Comparison of ENCODE assay signal across 11 cellular contexts in the genomic region with DNA sequence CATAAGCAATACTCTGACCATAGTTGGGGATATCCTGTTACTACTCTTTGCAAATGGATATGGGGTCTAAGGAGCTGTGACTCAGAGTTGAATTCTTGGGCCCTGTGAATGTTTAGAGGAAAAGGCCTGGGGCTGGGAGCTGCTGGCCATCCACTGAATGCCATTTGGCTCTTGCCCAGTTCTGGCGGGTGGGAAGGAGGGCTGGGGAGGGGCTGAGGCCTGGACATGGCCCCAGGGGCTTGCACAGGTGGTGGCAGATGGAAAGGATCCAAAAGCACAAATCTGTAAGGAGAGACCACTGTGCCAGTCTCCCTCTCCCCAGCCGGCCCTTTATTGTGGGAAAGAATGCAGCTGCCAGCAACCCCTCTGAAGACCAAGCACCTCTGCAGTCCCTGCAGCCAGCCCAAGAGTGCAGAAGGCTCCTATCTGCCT. TPM values are rescaled to one million over a fixed set of nuclear protein-coding genes. Genes with fewer than 3 reads are reported as not detected.
DNase-seq lines count a peak whose midpoint lies in the region; ATAC-seq and TF ChIP-seq lines count a peak whose summit lies in the region.
"Had no signal": no experiment of that assay in that cellular context is flagged by ENCODE, and none has a peak within 500 bp of the region (broad histone marks: within the 10 kb centered on the region; RNA-seq: fewer than 3 reads in every experiment).

No MANE protein-coding gene starts in this region.

- TF ChIP-seq EP300 in upper lobe of left lung (IDR thresholded peaks at IDR 0.05) = no peak

- intact Hi-C loops in MCF 10A (cut with micrococcal nuclease) = no loop called here
- intact Hi-C loops in breast epithelium (cut with DNase I; ENCODE audit: low total_unique reads) = loop anchor here (10.0 kb wide), 1 partner anchor 197 kb away; no protein-coding TSS in a partner anchor
- intact Hi-C loops in CD14-positive monocyte (cut with micrococcal nuclease) = no loop called here

- TF ChIP-seq CTCF in MCF 10A (IDR thresholded peaks at IDR 0.05; ENCODE audit: unreplicated experiment) = no peak
- TF ChIP-seq CTCF in breast epithelium (IDR thresholded peaks at IDR 0.05) = no peak
- no peak for TF ChIP-seq CTCF in astrocyte of the cerebellum (IDR thresholded peaks at IDR 0.05; ENCODE audit: low read depth, low read length, missing control alignments)
- TF ChIP-seq CTCF in upper lobe of left lung (IDR thresholded peaks at IDR 0.05) = no peak
- no peak for TF ChIP-seq CTCF in CD14-positive monocyte (IDR thresholded peaks at IDR 0.05)

- TF ChIP-seq POLR2A in breast epithelium (IDR thresholded peaks at IDR 0.05) (no peak), upper lobe of left lung (IDR thresholded peaks at IDR 0.05) (no peak)

- H3K4me1 ChIP-seq in breast epithelium (no peaks in the 10 kb centered on the region), upper lobe of left lung (peaks cover 93 to 100% (median 95%) of the 10 kb centered on the region in 4 donors)

- peak; percentile 88 for DNase-seq in MCF 10A (ENCODE audit: unreplicated experiment)
- DNase-seq in breast epithelium (ENCODE audit: low spot score in 2 of 2) = no peak
- DNase-seq in astrocyte of the cerebellum (ENCODE audit: low read depth) = peak; percentile 57
- peak; percentile 56 for DNase-seq in kidney tubule cell (ENCODE audit: low spot score)
- no peak for DNase-seq in upper lobe of left lung
- DNase-seq in activated effector memory CD4-positive, alpha-beta T cell treated with Interleukin-2 at 50 U/mL for 16 hours = no peak
- no peak for DNase-seq in CD14-positive monocyte (ENCODE audit: low spot score)
- no peak for DNase-seq in activated gamma-delta T cell (lab: John Stamatoyannopoulos, UW)
- DNase-seq: NCI-H1436 treated with DMSO at 0.1 percent for 48 hours; stimulated activated CD4-positive, alpha-beta T cell treated with anti-CD3 and anti-CD28 coated beads, Interleukin-1b, Interleukin-23, amount 100 ng/mL, for 48 hours; T-helper 1 cell had no signal

- H3K27ac Mint-ChIP-seq in MCF 10A (ENCODE audit: low read depth, unreplicated experiment) (peak overlapping the region; percentile 24), CD14-positive monocyte (no peak overlapping the region)

- H3K27me3 ChIP-seq in breast epithelium (no peaks in the 10 kb centered on the region), upper lobe of left lung (no peaks in the 10 kb centered on the region)

- H3K4me1 Mint-ChIP-seq in MCF 10A (ENCODE audit: insufficient read depth, unreplicated experiment) (peaks cover 57% of the 10 kb centered on the region), CD14-positive monocyte (peaks cover 25% of the 10 kb centered on the region)

- 33 to 34% methylated on average over 2 of the region's 2 CpGs for WGBS in upper lobe of left lung, 2 donors

- H3K9me3 ChIP-seq in breast epithelium (no peaks in the 10 kb centered on the region), upper lobe of left lung (no peaks in the 10 kb centered on the region)

- no peak overlapping the region for H3K27ac ChIP-seq in breast epithelium
- H3K27ac ChIP-seq in upper lobe of left lung = peak overlapping the region; percentile 40 to 78 (median 68)

- H3K27me3 Mint-ChIP-seq in MCF 10A (ENCODE audit: insufficient read depth, unreplicated experiment) = no peaks in the 10 kb centered on the region
- H3K27me3 Mint-ChIP-seq in CD14-positive monocyte (ENCODE audit: low read depth in 3 of 3) = peaks cover 5 to 18% (median 15%) of the 10 kb centered on the region in 3 donors

- H3K4me3 Mint-ChIP-seq in MCF 10A (ENCODE audit: unreplicated experiment) (no peak overlapping the region), CD14-positive monocyte (no peak overlapping the region)

- ATAC-seq in upper lobe of left lung (ENCODE audit: low FRiP score in 2 of 2) = no peak

- H3K9me3 Mint-ChIP-seq in MCF 10A (ENCODE audit: unreplicated experiment) = no peaks in the 10 kb centered on the region
- no peaks in the 10 kb centered on the region for H3K9me3 Mint-ChIP-seq in CD14-positive monocyte

- CTCF ChIA-PET in MCF 10A (lab: Yijun Ruan, JAX) = interaction anchor here (0.7 to 19.5 kb wide), 8 partner anchors 10 to 421 kb away, joined by 3 to 1037 read pairs (median 46); partner anchors contain the start of gene PLXNA2

- H3K36me3 Mint-ChIP-seq in MCF 10A (ENCODE audit: insufficient read depth, unreplicated experiment) (peaks cover 9% of the 10 kb centered on the region), CD14-positive monocyte (peaks cover 0 to 1% of the 10 kb centered on the region in 2 donors)

- POLR2A ChIA-PET in MCF 10A (lab: Yijun Ruan, JAX) = interaction anchor here (1.3 to 14.6 kb wide), 3 partner anchors 11 to 24 kb away, joined by 3 to 186 read pairs (median 138); partner anchors contain the start of gene PLXNA2

- in situ Hi-C loops in astrocyte of the cerebellum (cut with HindIII; ENCODE audit: low sequenced_read_pairs) = loop anchor here (5.0 kb wide), 1 partner anchor 205 kb away; no protein-coding TSS in a partner anchor

- no peaks in the 10 kb centered on the region for H3K36me3 ChIP-seq in breast epithelium
- no peaks in the 10 kb centered on the region for H3K36me3 ChIP-seq in upper lobe of left lung

- H3K4me3 ChIP-seq in breast epithelium (no peak overlapping the region), astrocyte of the cerebellum (ENCODE audit: low read depth, low read length) (no peak overlapping the region), upper lobe of left lung (no peak overlapping the region)

- BruUV-seq in MCF 10A (replicated peaks; lab: Mats Ljungman, UMichigan) = no TSS peak

RNA-seq across cellular contexts. Expression of gene PLXNA2, which starts 12.2 kb away (rescaled TPM):
- total RNA-seq in MCF 10A (2022) = 59.2 and 69.7 TPM in 2 replicates
- total RNA-seq in breast epithelium = 10 to 100 TPM; 11.3 to 18.2 (median 11.5) TPM
- total RNA-seq in upper lobe of left lung = 100 to 1,000 TPM in 3 of 6 donors, 10 to 100 TPM in 3; 77.5 to 150 (median 101) TPM
- 1 to 10 TPM in 1 of 2 donors, under 1 TPM in 1; 0.75 to 1.1 TPM for polyA plus RNA-seq in CD14-positive monocyte

Comparison
In these comparisons a context has a peak if more than half of its experiments do, and no peak if none do; other contexts are left out.
1. DNase-seq: peak in MCF 10A (single experiment), astrocyte of the cerebellum (single experiment) and kidney tubule cell (single experiment); none in breast epithelium (0 of 2), upper lobe of left lung (0 of 2), activated effector memory CD4-positive, alpha-beta T cell treated with Interleukin-2 at 50 U/mL for 16 hours (single experiment), CD14-positive monocyte (single experiment) and activated gamma-delta T cell (single experiment).
2. H3K27ac ChIP-seq: peak in upper lobe of left lung (4 of 4); none in breast epithelium (0 of 2).